22 cellular contexts compared by ENCODE assay signal in genomic region chr20:47003223-47003622, GRCh38.
"Had no signal": no experiment of that assay in that cellular context is flagged by ENCODE, and none has a peak within 500 bp of the region (broad histone marks: within the 10 kb centered on the region; RNA-seq: fewer than 3 reads in every experiment).

No MANE protein-coding gene starts in this region.

- ATAC-seq: activated CD4-positive, CD25-positive, alpha-beta regulatory T cell treated with anti-CD3 and anti-CD28 coated beads, Interleukin-2, amount 50 U/mL, for 24 hours; gastrocnemius medialis; left ventricle myocardium superior; natural killer cell; stimulated activated naive CD8-positive, alpha-beta T cell treated with anti-CD3 and anti-CD28 coated beads, Interleukin-15, Interleukin-2, amounts not matched to agents 100 U/mL and 50 U/mL, for 24 hours had no signal

- H3K36me3 ChIP-seq: breast epithelium, colonic mucosa, gastrocnemius medialis had no signal

- H3K27me3 ChIP-seq: breast epithelium, colonic mucosa, esophagus squamous epithelium, gastrocnemius medialis had no signal

- H3K27ac ChIP-seq: breast epithelium, colonic mucosa, dorsolateral prefrontal cortex, esophagus squamous epithelium, gastrocnemius medialis, VCaP had no signal

- H3K9me3 ChIP-seq: breast epithelium, colonic mucosa, gastrocnemius medialis had no signal

- DNase-seq: activated CD4-positive, alpha-beta T cell treated with anti-CD3 and anti-CD28 coated beads, Interleukin-2, amount 10 ng/mL, durations not matched to agents 24 days and 14 days; activated CD8-positive, alpha-beta memory T cell treated with anti-CD3 and anti-CD28 coated beads for 24 hours; activated CD8-positive, alpha-beta memory T cell treated with anti-CD3 and anti-CD28 coated beads, Interleukin-2, amount 50 U/mL, for 4 hours; activated naive CD4-positive, alpha-beta T cell; activated naive CD8-positive, alpha-beta T cell treated with anti-CD3 and anti-CD28 coated beads, Interleukin-2, amount 10 ng/mL, durations not matched to agents 7 days and 5 days; activated T-cell treated with anti-CD3 and anti-CD28 coated beads, Interleukin-2, amount 50 U/mL, for 24 hours; amniotic stem cell; colonic mucosa; dorsolateral prefrontal cortex; esophagus squamous epithelium; gastrocnemius medialis; head of caudate nucleus; hypothalamus; left ventricle myocardium superior; mammary epithelial cell; natural killer cell; stimulated activated CD4-positive, alpha-beta T cell treated with anti-CD3 and anti-CD28 coated beads, Interleukin-12 subunit alpha, Interleukin-12 subunit beta, amount 100 ng/mL, for 4 hours; stimulated activated CD4-positive, alpha-beta T cell treated with anti-CD3 and anti-CD28 coated beads, Interleukin-4, amount 100 ng/mL, for 4 hours; stimulated activated naive CD8-positive, alpha-beta T cell treated with anti-CD3 and anti-CD28 coated beads, Interleukin-15, Interleukin-2, amounts not matched to agents 100 U/mL and 50 U/mL, for 24 hours had no signal

- H3K4me3 ChIP-seq: breast epithelium, colonic mucosa, dorsolateral prefrontal cortex, esophagus squamous epithelium, gastrocnemius medialis had no signal

- H3K4me1 ChIP-seq: breast epithelium, colonic mucosa, gastrocnemius medialis had no signal
